In genomic region chr4:155582971-155583437, GRCh38 we compare ENCODE assay signal across 12 cellular contexts.
DNase-seq lines count a peak whose midpoint lies in the region; ATAC-seq, FAIRE-seq and TF ChIP-seq lines count a peak whose summit lies in the region.
"Had no signal": no experiment of that assay in that cellular context is flagged by ENCODE, and none has a peak within 500 bp of the region (broad histone marks: within the 10 kb centered on the region; RNA-seq: fewer than 3 reads in every experiment).

No MANE protein-coding gene starts in this region.

- H3K4me3 ChIP-seq in heart right ventricle (no peak overlapping the region), fibroblast of pulmonary artery (replicated peaks; ENCODE audit: low read depth, low read length) (no peak overlapping the region), MG63 (no peak overlapping the region)
- H3K4me3 ChIP-seq: uterus had no signal

- intact Hi-C loops in heart right ventricle (cut with DNase I) (loop anchor here in 1 of 10 donors (10.0 kb wide), 1 partner anchor 138 kb away; no protein-coding TSS in a partner anchor), left ventricle myocardium superior (cut with micrococcal nuclease) (no loop called here)

- H3K9me3 ChIP-seq in heart right ventricle (no peaks in the 10 kb centered on the region), MG63 (no peaks in the 10 kb centered on the region)
- H3K9me3 ChIP-seq: uterus had no signal

- WGBS in heart right ventricle, 2 donors, result 38 to 41% methylated on average over 4 of the region's 4 CpGs

- H3K36me3 ChIP-seq in heart right ventricle, result no peaks in the 10 kb centered on the region
- H3K36me3 ChIP-seq in MG63, result no peaks in the 10 kb centered on the region
- H3K36me3 ChIP-seq: uterus had no signal

- H3K4me1 ChIP-seq in heart right ventricle, result peaks cover 0 to 29% (median 20%) of the 10 kb centered on the region in 9 donors
- H3K4me1 ChIP-seq: foreskin keratinocyte, uterus had no signal

- TF ChIP-seq CTCF in heart right ventricle (IDR thresholded peaks at IDR 0.05) (no peak), fibroblast of pulmonary artery (IDR thresholded peaks at IDR 0.05; ENCODE audit: low read length, missing control alignments) (no peak)

- DNase-seq in heart right ventricle (no peak), left ventricle myocardium superior (no peak), RCC 7860 (ENCODE audit: low spot score) (peak; percentile 9), fibroblast of pulmonary artery (ENCODE audit: low read depth) (peak; percentile 89), urothelium cell line (ENCODE audit: low spot score) (peak; percentile 11), NK-92 (lab: John Stamatoyannopoulos, UW; ENCODE audit: unreplicated experiment) (no peak), NCI-H526 (lab: John Stamatoyannopoulos, UW) (no peak), MG63 (no peak)
- DNase-seq: activated CD4-positive, alpha-beta T cell treated with anti-CD3 and anti-CD28 coated beads, Interleukin-2, amount 50 U/mL, for 48 hours; small intestine; uterus had no signal

- ATAC-seq in heart right ventricle (peak in 5 of 8 donors; percentile 20 to 62 (median 52)), left ventricle myocardium superior (no peak)
- ATAC-seq: foreskin keratinocyte had no signal

- H3K27me3 ChIP-seq in heart right ventricle (no peaks in the 10 kb centered on the region), MG63 (no peaks in the 10 kb centered on the region)
- H3K27me3 ChIP-seq: foreskin keratinocyte, uterus had no signal

- FAIRE-seq in RCC 7860 (lab: Jason Lieb, UNC), result no peak
- no peak for FAIRE-seq in urothelium cell line (lab: Jason Lieb, UNC)

- peak overlapping the region in 3 of 10 donors; percentile 6 to 44 (median 14) for H3K27ac ChIP-seq in heart right ventricle
- H3K27ac ChIP-seq: foreskin keratinocyte, uterus had no signal

Comparison
In these comparisons a context has a peak if more than half of its experiments do, and no peak if none do; other contexts are left out.
1. DNase-seq: peak in RCC 7860 (single experiment), fibroblast of pulmonary artery (single experiment) and urothelium cell line (single experiment); none in heart right ventricle (0 of 2), left ventricle myocardium superior (single experiment), NK-92 (single experiment), NCI-H526 (0 of 2) and MG63 (single experiment).